15 cellular contexts compared by ENCODE assay signal in the genomic region with DNA sequence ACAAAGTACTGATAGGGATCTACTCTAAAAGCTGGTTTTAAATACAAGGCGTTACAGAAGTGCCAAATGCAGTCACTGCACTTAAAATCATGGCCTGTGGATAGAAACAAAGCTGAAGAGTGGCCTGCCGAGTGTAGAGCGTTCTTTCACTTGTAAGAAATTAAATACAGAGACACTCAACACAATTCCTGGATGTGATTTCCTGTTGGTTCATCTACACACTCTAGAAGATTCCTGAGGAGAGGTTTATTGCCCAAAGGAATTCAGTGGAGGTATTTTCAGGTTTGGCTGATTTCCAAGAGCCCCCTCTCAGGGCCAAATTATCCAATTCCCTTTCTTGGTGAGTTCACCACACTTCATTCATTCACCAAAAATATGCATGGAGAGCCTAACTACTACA. TPM values are rescaled to one million over a fixed set of nuclear protein-coding genes. Genes with fewer than 3 reads are reported as not detected.
DNase-seq lines count a peak whose midpoint lies in the region; ATAC-seq, FAIRE-seq and TF ChIP-seq lines count a peak whose summit lies in the region.
"Had no signal": no experiment of that assay in that cellular context is flagged by ENCODE, and none has a peak within 500 bp of the region (broad histone marks: within the 10 kb centered on the region; RNA-seq: fewer than 3 reads in every experiment).

No MANE protein-coding gene starts in this region.

- no peak for TF ChIP-seq EP300 in HepG2 (IDR thresholded peaks at IDR 0.05; ENCODE audit: low read depth in 2 of 2, low read length in 2 of 2)
- no peak for TF ChIP-seq EP300 in HepG2 (CRISPR knock-in tag; IDR thresholded peaks at IDR 0.05; ENCODE audit: borderline replicate concordance)

- H3K4me3 ChIP-seq in HepG2 (replicated peaks in 1 of 3; ENCODE audit: insufficient read depth in 1 of 3, low read depth in 2 of 3, low read length in 3 of 3): no peak overlapping the region
- no peak overlapping the region for H3K4me3 ChIP-seq in right lobe of liver
- no peak overlapping the region for H3K4me3 ChIP-seq in mucosa of rectum (ENCODE audit: low read length in 2 of 2)
- H3K4me3 ChIP-seq: body of pancreas, SK-N-MC, skin epidermis had no signal

- FAIRE-seq in HepG2 (lab: Jason Lieb, UNC) (no peak), urothelium cell line (lab: Jason Lieb, UNC) (no peak), GM19239 (lab: Jason Lieb, UNC) (no peak)
- FAIRE-seq: H1 had no signal

- TF ChIP-seq RAD21 in HepG2 (CRISPR knock-in tag; IDR thresholded peaks at IDR 0.05): no peak

- ATAC-seq in HepG2 (no peak), right lobe of liver (no peak), GM21529 (IDR thresholded peaks at IDR 0.05; ENCODE audit: unreplicated experiment) (no peak)
- ATAC-seq: body of pancreas had no signal

- no peaks in the 10 kb centered on the region; a peak in 1 of 5 replicates for H3K27me3 ChIP-seq in HepG2 (ENCODE audit: control insufficient read depth in 1 of 2, insufficient read depth in 2 of 2, low read length in 2 of 2)
- H3K27me3 ChIP-seq in right lobe of liver: no peaks in the 10 kb centered on the region
- H3K27me3 ChIP-seq in mucosa of rectum (ENCODE audit: control insufficient read depth in 2 of 2, insufficient read depth in 2 of 2, low read length in 2 of 2): no peaks in the 10 kb centered on the region
- H3K27me3 ChIP-seq: body of pancreas had no signal

- peak overlapping the region; percentile 55 for H3K4me2 ChIP-seq in HepG2 (ENCODE audit: low read depth, low read length)

- no peak overlapping the region for H3K9ac ChIP-seq in HepG2 (ENCODE audit: insufficient read depth, low read depth, low read length)
- no peak overlapping the region for H3K9ac ChIP-seq in mucosa of rectum (ENCODE audit: low read depth in 1 of 2, low read length in 2 of 2)

- no peaks in the 10 kb centered on the region for H3K36me3 ChIP-seq in HepG2 (replicated peaks in 1 of 2; ENCODE audit: control insufficient read depth in 1 of 2, insufficient read depth in 2 of 2, low read length in 2 of 2)
- no peaks in the 10 kb centered on the region for H3K36me3 ChIP-seq in right lobe of liver
- no peaks in the 10 kb centered on the region for H3K36me3 ChIP-seq in mucosa of rectum (ENCODE audit: control insufficient read depth in 2 of 2, insufficient read depth in 2 of 2, low read length in 2 of 2)

- DNase-seq in HepG2 (ENCODE audit: low spot score) (no peak), right lobe of liver (no peak), urothelium cell line (ENCODE audit: low spot score) (peak; percentile 27), C1 segment of cervical spinal cord (lab: John Stamatoyannopoulos, UW) (no peak), GM19239 (ENCODE audit: insufficient read length, low spot score) (no peak)
- DNase-seq: activated B cell treated with CpG ODN at 0.5 μM for 24 hours, body of pancreas, DMS153, NCI-H1417 treated with DMSO at 0.1 percent for 48 hours had no signal

- peak overlapping the region; percentile 72 for H3K27ac ChIP-seq in HepG2 (ENCODE audit: extremely low read length, insufficient read depth, low read length)
- H3K27ac ChIP-seq in right lobe of liver: peak overlapping the region in 1 of 3 donors; percentile 19
- peak overlapping the region; percentile 60 for H3K27ac ChIP-seq in cingulate gyrus (ENCODE audit: low read depth, low read length)
- peak overlapping the region; percentile 65 to 73 for H3K27ac ChIP-seq in mucosa of rectum (ENCODE audit: low read depth in 2 of 2, low read length in 2 of 2)
- H3K27ac ChIP-seq: body of pancreas, SK-N-MC had no signal

- H3K4me1 ChIP-seq in HepG2 (ENCODE audit: insufficient read depth, low read length) (peaks cover 78% of the 10 kb centered on the region), right lobe of liver (peaks cover 0 to 45% (median 22%) of the 10 kb centered on the region in 4 donors), mucosa of rectum (ENCODE audit: control insufficient read depth in 2 of 2, insufficient read depth in 2 of 2, low read length in 2 of 2) (peaks cover 24 to 49% of the 10 kb centered on the region in 2 donors)
- H3K4me1 ChIP-seq: body of pancreas had no signal

- no peaks in the 10 kb centered on the region for H3K79me2 ChIP-seq in HepG2 (ENCODE audit: insufficient read depth, low read length)

- no peaks in the 10 kb centered on the region for H4K20me1 ChIP-seq in HepG2 (ENCODE audit: insufficient read depth, low read length)

- in situ Hi-C loops in HepG2 (cut with HindIII; ENCODE audit: extremely low pct_ligation_motif_present, low pct_unique_long_range_greater_than_20kb): no loop called here

- TF ChIP-seq POLR2A in HepG2 (IDR thresholded peaks at IDR 0.05; ENCODE audit: insufficient read depth in 1 of 2, low read depth in 2 of 2, low read length in 2 of 2) (no peak), right lobe of liver (IDR thresholded peaks at IDR 0.05) (no peak)

- H2AFZ ChIP-seq in HepG2 (ENCODE audit: low read length): no peak overlapping the region

- POLR2A ChIA-PET in HepG2 (lab: Yijun Ruan, JAX): no interaction called here

- no TSS peak for BruUV-seq in HepG2 (replicated peaks; lab: Mats Ljungman, UMichigan)

- intact Hi-C loops in HepG2 (cut with micrococcal nuclease; ENCODE audit: unreplicated experiment) (no loop called here), right lobe of liver (cut with DNase I) (no loop called here)

- H3K9me3 ChIP-seq in HepG2 (ENCODE audit: low read length) (no peaks in the 10 kb centered on the region), right lobe of liver (no peaks in the 10 kb centered on the region), mucosa of rectum (ENCODE audit: control insufficient read depth in 2 of 2, low read length in 2 of 2) (no peaks in the 10 kb centered on the region)
- H3K9me3 ChIP-seq: body of pancreas had no signal

- 58% methylated on average over 3 of the region's 3 CpGs for WGBS in HepG2 (ENCODE audit: low lambda C conversion rate)
- 53% methylated on average over 3 of the region's 3 CpGs for WGBS in right lobe of liver (ENCODE audit: insufficient coverage, low coverage, low lambda C conversion rate, missing lambda C conversion rate)

- CTCF ChIA-PET in HepG2 (lab: Yijun Ruan, JAX; ENCODE audit: low intra/inter-chr PET ratio, low total read pairs): no interaction called here

- TF ChIP-seq CTCF in HepG2 (CRISPR knock-in tag; IDR thresholded peaks at IDR 0.05) (no peak), right lobe of liver (IDR thresholded peaks at IDR 0.05) (no peak)

TF ChIP-seq in HepG2, 621 proteins besides CTCF, POLR2A, EP300 and RAD21:
- TF ChIP-seq SMC3 (IDR thresholded peaks at IDR 0.05; ENCODE audit: low read length): no peak
- TF ChIP-seq, protein P1, sequence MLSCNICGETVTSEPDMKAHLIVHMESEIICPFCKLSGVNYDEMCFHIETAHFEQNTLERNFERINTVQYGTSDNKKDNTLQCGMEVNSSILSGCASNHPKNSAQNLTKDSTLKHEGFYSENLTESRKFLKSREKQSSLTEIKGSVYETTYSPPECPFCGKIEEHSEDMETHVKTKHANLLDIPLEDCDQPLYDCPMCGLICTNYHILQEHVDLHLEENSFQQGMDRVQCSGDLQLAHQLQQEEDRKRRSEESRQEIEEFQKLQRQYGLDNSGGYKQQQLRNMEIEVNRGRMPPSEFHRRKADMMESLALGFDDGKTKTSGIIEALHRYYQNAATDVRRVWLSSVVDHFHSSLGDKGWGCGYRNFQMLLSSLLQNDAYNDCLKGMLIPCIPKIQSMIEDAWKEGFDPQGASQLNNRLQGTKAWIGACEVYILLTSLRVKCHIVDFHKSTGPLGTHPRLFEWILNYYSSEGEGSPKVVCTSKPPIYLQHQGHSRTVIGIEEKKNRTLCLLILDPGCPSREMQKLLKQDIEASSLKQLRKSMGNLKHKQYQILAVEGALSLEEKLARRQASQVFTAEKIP (CRISPR knock-in tag; IDR thresholded peaks at IDR 0.05; ENCODE audit: borderline replicate concordance): no peak
- TF ChIP-seq ZZZ3 (CRISPR knock-in tag; IDR thresholded peaks at IDR 0.05; ENCODE audit: borderline replicate concordance): no peak
- no peak for TF ChIP-seq MTF1 (CRISPR knock-in tag; IDR thresholded peaks at IDR 0.05)
- no peak for TF ChIP-seq ZNF761 (CRISPR knock-in tag; conservative IDR thresholded peaks at IDR 0.05)
- no peak for TF ChIP-seq HNRNPLL (IDR thresholded peaks at IDR 0.05; ENCODE audit: low read depth, low read length, poor library complexity, severe bottlenecking)

RNA-seq across cellular contexts. Expression of a gene that starts 51.4 kb away (rescaled TPM):
- total RNA-seq in HepG2 (2016; rRNA removed; fragmentation: Illumina TruSeq; extraction: Trizol): 0.07 TPM in 1 of 2 replicates, not detected in the other
- 0.09 TPM in 1 of 2 replicates, not detected in the other for total RNA-seq in HepG2 (2016; cell fraction: cytosol; rRNA removed; fragmentation: Illumina TruSeq; extraction: Trizol; ENCODE audit: low read depth)
- 0.13 TPM in 1 of 2 replicates, not detected in the other for total RNA-seq in HepG2 (2016; cell fraction: insoluble cytoplasmic fraction; rRNA removed; fragmentation: Illumina TruSeq; extraction: Trizol)
- 0.03 TPM in 1 of 2 replicates, not detected in the other for total RNA-seq in HepG2 (2016; cell fraction: membrane; rRNA removed; fragmentation: Illumina TruSeq; extraction: Trizol)
- total RNA-seq in HepG2 (2016; cell fraction: nucleus; rRNA removed; fragmentation: Illumina TruSeq; extraction: Trizol): 0.12 and 2.0 TPM in 2 replicates
- not detected in 2 replicates for polyA plus RNA-seq in HepG2 (2011; rRNA removed)
- not detected in 2 replicates for polyA plus RNA-seq in HepG2 (2011; cell fraction: cytosol; rRNA removed)
- polyA plus RNA-seq in HepG2 (2011; cell fraction: nucleus; rRNA removed): 0.08 and 0.28 TPM in 2 replicates
- not detected in 2 replicates for polyA plus RNA-seq in HepG2 (2012)
- polyA plus RNA-seq in HepG2 (2016; cell fraction: cytosol; fragmentation: Illumina TruSeq; extraction: Trizol; ENCODE audit: low read depth): not detected in 2 replicates
- 0.19 TPM in 1 of 2 replicates, not detected in the other for polyA plus RNA-seq in HepG2 (2016; cell fraction: insoluble cytoplasmic fraction; fragmentation: Illumina TruSeq; extraction: Trizol; ENCODE audit: low read depth)
- polyA plus RNA-seq in HepG2 (2016; cell fraction: membrane; fragmentation: Illumina TruSeq; extraction: Trizol; ENCODE audit: low read depth): not detected in 2 replicates
- 0.18 and 0.56 TPM in 2 replicates for polyA plus RNA-seq in HepG2 (2016; cell fraction: nucleus; fragmentation: Illumina TruSeq; extraction: Trizol; ENCODE audit: insufficient read depth, low read depth)
- 5.2 TPM in 1 of 2 replicates, not detected in the other for polyA minus RNA-seq in HepG2 (2011; rRNA and poly(A)+ RNA removed; ENCODE audit: low replicate concordance)
- not detected in 2 replicates for polyA minus RNA-seq in HepG2 (2011; cell fraction: cytosol; rRNA and poly(A)+ RNA removed)
- polyA minus RNA-seq in HepG2 (2011; cell fraction: nucleus; rRNA and poly(A)+ RNA removed): 0.13 and 0.25 TPM in 2 replicates
- 1 to 10 TPM in 5 of 6 experiments, under 1 TPM in 1; 0.74 to 2.8 (median 1.9) TPM for total RNA-seq in right lobe of liver
